Comparison of ENCODE assay signal across 9 cellular contexts in the genomic region with DNA sequence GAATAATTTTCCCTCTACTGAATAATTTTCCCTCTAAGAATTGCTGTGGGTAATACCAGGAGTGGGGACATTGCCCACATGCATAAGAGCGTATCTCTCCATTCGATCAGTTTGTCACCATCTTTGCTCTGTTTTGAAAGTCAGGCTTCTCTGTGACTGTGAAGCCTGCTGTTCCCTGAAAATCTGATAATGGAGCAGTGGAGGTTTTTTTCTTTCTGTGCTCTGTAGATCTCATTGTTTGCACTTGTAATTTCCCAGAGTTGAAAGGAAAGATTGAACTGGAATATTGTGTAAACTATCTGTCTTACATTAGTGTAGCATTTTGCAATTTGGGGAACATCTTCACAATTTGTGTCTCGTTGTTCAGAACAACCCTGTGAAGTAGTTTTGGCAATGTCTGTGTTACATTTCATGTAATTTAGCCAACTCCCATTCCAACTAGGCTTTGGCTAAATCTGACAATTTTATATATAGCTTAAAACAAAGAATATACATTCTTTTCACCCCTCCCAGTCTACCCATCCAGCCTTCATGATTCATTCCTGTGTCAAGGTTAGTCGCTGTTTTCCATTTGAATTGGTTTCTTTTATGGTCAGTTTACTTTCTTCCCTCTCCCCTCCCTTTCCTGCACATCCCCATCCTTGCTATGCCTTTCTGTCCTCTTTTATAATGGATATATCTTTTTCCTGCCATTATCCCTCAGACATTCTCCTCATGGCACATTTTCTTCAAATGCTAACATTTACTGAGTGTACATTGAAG. TPM values are rescaled to one million over a fixed set of nuclear protein-coding genes. Genes with fewer than 3 reads are reported as not detected.
A peak's percentile ranks its signal among the peaks of the same experiment; 100 is the strongest.
DNase-seq lines count a peak whose midpoint lies in the region; ATAC-seq, FAIRE-seq and TF ChIP-seq lines count a peak whose summit lies in the region.
"Had no signal": no experiment of that assay in that cellular context is flagged by ENCODE, and none has a peak within 500 bp of the region (broad histone marks: within the 10 kb centered on the region; RNA-seq: fewer than 3 reads in every experiment).

No MANE protein-coding gene starts in this region.

- H3K36me3 Mint-ChIP-seq in MCF 10A (ENCODE audit: insufficient read depth, unreplicated experiment), result peaks cover 31% of the 10 kb centered on the region
- peaks cover 19% of the 10 kb centered on the region for H3K36me3 Mint-ChIP-seq in memory B cell

- no peak for FAIRE-seq in A549 (lab: Jason Lieb, UNC)

- POLR2A ChIA-PET in A549 (lab: Yijun Ruan, JAX), result no interaction called here
- POLR2A ChIA-PET in MCF 10A (lab: Yijun Ruan, JAX), result interaction anchor here (1.4 kb wide), 1 partner anchor 9 kb away, joined by 3 read pairs; no protein-coding TSS in a partner anchor

- intact Hi-C loops in MCF 10A (cut with micrococcal nuclease), result loop anchor here (10.0 kb wide), 2 partner anchors 49 to 311 kb away; a partner anchor contains a TSS

- ATAC-seq in A549 (no peak), memory B cell (ENCODE audit: low read depth) (no peak), HG03039 (IDR thresholded peaks at IDR 0.05; ENCODE audit: unreplicated experiment) (no peak), HG02981 (IDR thresholded peaks at IDR 0.05; ENCODE audit: unreplicated experiment) (no peak)

- DNase-seq in A549 (ENCODE audit: low read depth in 1 of 2, low spot score in 1 of 2) (no peak), MCF 10A (ENCODE audit: unreplicated experiment) (no peak), memory B cell (ENCODE audit: low spot score in 2 of 2) (no peak), tibial nerve (ENCODE audit: low spot score in 2 of 2) (no peak), NCI-H748 (lab: John Stamatoyannopoulos, UW; ENCODE audit: unreplicated experiment) (no peak)
- DNase-seq: stimulated activated CD4-positive, alpha-beta T cell treated with anti-CD3 and anti-CD28 coated beads, Interleukin-4, amount 100 ng/mL, for 1 hour had no signal

- H3K9me3 ChIP-seq in A549, result no peaks in the 10 kb centered on the region
- H3K9me3 ChIP-seq in HUES48 (ENCODE audit: control insufficient read depth, insufficient read depth, low read length), result peaks cover 17% of the 10 kb centered on the region; the same call in 1 of the 2 replicates
- no peaks in the 10 kb centered on the region for H3K9me3 ChIP-seq in tibial nerve

- H3K27ac ChIP-seq in A549 (peak overlapping the region; percentile 76 to 77), HUES48 (ENCODE audit: low read depth, low read length) (no peak overlapping the region), tibial nerve (peak overlapping the region in 2 of 4 donors; percentile 20 to 29)

- H3K27ac Mint-ChIP-seq in MCF 10A (ENCODE audit: low read depth, unreplicated experiment) (peak overlapping the region; percentile 90), memory B cell (no peak overlapping the region)

- H3K4me1 ChIP-seq in A549 (peaks cover 34% of the 10 kb centered on the region), HUES48 (ENCODE audit: control insufficient read depth, insufficient read depth, low read length) (peaks cover 7% of the 10 kb centered on the region; the same call in 1 of the 2 replicates), tibial nerve (peaks cover 0 to 35% (median 6%) of the 10 kb centered on the region in 4 donors)

- peaks cover 30% of the 10 kb centered on the region for H3K4me1 Mint-ChIP-seq in MCF 10A (ENCODE audit: insufficient read depth, unreplicated experiment)
- H3K4me1 Mint-ChIP-seq in memory B cell, result peaks cover 20% of the 10 kb centered on the region

- BruUV-seq in MCF 10A (replicated peaks; lab: Mats Ljungman, UMichigan), result no TSS peak

- H3K4me3 Mint-ChIP-seq in MCF 10A (ENCODE audit: unreplicated experiment) (peak overlapping the region; percentile 59), memory B cell (peak overlapping the region; percentile 69)

- peak overlapping the region; percentile 91 for H3K4me2 ChIP-seq in A549

- H3K36me3 ChIP-seq in HUES48 (ENCODE audit: control insufficient read depth, insufficient read depth, low read length) (no peaks in the 10 kb centered on the region), tibial nerve (no peaks in the 10 kb centered on the region)

- no peaks in the 10 kb centered on the region for H3K9me3 Mint-ChIP-seq in MCF 10A (ENCODE audit: unreplicated experiment)
- H3K9me3 Mint-ChIP-seq in memory B cell, result no peaks in the 10 kb centered on the region

- WGBS in A549 (ENCODE audit: missing lambda C conversion rate), result 46% methylated on average over 4 of the region's 4 CpGs
- 49 to 61% methylated on average over 4 of the region's 4 CpGs for WGBS in tibial nerve, 2 donors

- H3K9ac ChIP-seq in HUES48 (ENCODE audit: low read depth, low read length), result no peak overlapping the region

- TF ChIP-seq POLR2A in A549 (IDR thresholded peaks at IDR 0.05; ENCODE audit: low read length) (no peak), tibial nerve (IDR thresholded peaks at IDR 0.05) (no peak)

- H3K27me3 Mint-ChIP-seq in MCF 10A (ENCODE audit: insufficient read depth, unreplicated experiment) (peaks cover 12% of the 10 kb centered on the region), memory B cell (no peaks in the 10 kb centered on the region)

- CTCF ChIA-PET in A549 (lab: Yijun Ruan, JAX) (interaction anchor here (0.6 kb wide), 1 partner anchor 40 kb away, joined by 3 read pairs; no protein-coding TSS in a partner anchor), MCF 10A (lab: Yijun Ruan, JAX) (no interaction called here)

- TF ChIP-seq EP300 in A549 (IDR thresholded peaks at IDR 0.05) (no peak), tibial nerve (IDR thresholded peaks at IDR 0.05) (no peak)

- H3K27me3 ChIP-seq in HUES48 (ENCODE audit: control insufficient read depth, insufficient read depth, low read length) (no peaks in the 10 kb centered on the region), tibial nerve (no peaks in the 10 kb centered on the region)

- TF ChIP-seq CTCF in A549 (IDR thresholded peaks at IDR 0.05) (no peak), MCF 10A (IDR thresholded peaks at IDR 0.05; ENCODE audit: unreplicated experiment) (no peak), tibial nerve (IDR thresholded peaks at IDR 0.05) (no peak)

- peak overlapping the region; percentile 34 for H3K4me3 ChIP-seq in A549
- peak overlapping the region; percentile 43 for H3K4me3 ChIP-seq in HUES48 (ENCODE audit: low read depth, low read length)
- H3K4me3 ChIP-seq in tibial nerve, result peak overlapping the region in 1 of 4 donors; percentile 7

- no peak for TF ChIP-seq RAD21 in A549 (conservative IDR thresholded peaks at IDR 0.05 in 1 of 2, IDR thresholded peaks at IDR 0.05 in 1 of 2)

TF ChIP-seq in A549, 52 proteins besides CTCF, POLR2A, EP300 and RAD21:
- TF ChIP-seq ZC3H11A (IDR thresholded peaks at IDR 0.05), result no peak
- no peak for TF ChIP-seq MAZ (IDR thresholded peaks at IDR 0.05; ENCODE audit: borderline replicate concordance, low read depth, low read length)
- TF ChIP-seq RCOR1 (IDR thresholded peaks at IDR 0.05; ENCODE audit: low read depth, low read length), result no peak
- no peak for TF ChIP-seq CHD4 (IDR thresholded peaks at IDR 0.05; ENCODE audit: borderline replicate concordance)
- TF ChIP-seq, protein P1, sequence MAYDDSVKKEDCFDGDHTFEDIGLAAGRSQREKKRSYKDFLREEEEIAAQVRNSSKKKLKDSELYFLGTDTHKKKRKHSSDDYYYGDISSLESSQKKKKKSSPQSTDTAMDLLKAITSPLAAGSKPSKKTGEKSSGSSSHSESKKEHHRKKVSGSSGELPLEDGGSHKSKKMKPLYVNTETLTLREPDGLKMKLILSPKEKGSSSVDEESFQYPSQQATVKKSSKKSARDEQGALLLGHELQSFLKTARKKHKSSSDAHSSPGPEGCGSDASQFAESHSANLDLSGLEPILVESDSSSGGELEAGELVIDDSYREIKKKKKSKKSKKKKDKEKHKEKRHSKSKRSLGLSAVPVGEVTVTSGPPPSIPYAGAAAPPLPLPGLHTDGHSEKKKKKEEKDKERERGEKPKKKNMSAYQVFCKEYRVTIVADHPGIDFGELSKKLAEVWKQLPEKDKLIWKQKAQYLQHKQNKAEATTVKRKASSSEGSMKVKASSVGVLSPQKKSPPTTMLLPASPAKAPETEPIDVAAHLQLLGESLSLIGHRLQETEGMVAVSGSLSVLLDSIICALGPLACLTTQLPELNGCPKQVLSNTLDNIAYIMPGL (CRISPR knock-in tag; IDR thresholded peaks at IDR 0.05; ENCODE audit: borderline replicate concordance), result no peak
- no peak for TF ChIP-seq JUNB (IDR thresholded peaks at IDR 0.05)
- no peak for TF ChIP-seq FOSB (CRISPR knock-in tag; IDR thresholded peaks at IDR 0.05)
- TF ChIP-seq RARB (CRISPR knock-in tag; IDR thresholded peaks at IDR 0.05), result no peak
- no peak for TF ChIP-seq RFX5 (IDR thresholded peaks at IDR 0.05)
- TF ChIP-seq, protein P2, sequence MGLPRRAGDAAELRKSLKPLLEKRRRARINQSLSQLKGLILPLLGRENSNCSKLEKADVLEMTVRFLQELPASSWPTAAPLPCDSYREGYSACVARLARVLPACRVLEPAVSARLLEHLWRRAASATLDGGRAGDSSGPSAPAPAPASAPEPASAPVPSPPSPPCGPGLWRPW (IDR thresholded peaks at IDR 0.05), result no peak
- TF ChIP-seq, protein P3, sequence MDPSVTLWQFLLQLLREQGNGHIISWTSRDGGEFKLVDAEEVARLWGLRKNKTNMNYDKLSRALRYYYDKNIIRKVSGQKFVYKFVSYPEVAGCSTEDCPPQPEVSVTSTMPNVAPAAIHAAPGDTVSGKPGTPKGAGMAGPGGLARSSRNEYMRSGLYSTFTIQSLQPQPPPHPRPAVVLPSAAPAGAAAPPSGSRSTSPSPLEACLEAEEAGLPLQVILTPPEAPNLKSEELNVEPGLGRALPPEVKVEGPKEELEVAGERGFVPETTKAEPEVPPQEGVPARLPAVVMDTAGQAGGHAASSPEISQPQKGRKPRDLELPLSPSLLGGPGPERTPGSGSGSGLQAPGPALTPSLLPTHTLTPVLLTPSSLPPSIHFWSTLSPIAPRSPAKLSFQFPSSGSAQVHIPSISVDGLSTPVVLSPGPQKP (IDR thresholded peaks at IDR 0.05; ENCODE audit: low read depth, low read length), result no peak
- no peak for TF ChIP-seq POLR2AphosphoS2 (conservative IDR thresholded peaks at IDR 0.05; ENCODE audit: low read length)
- no peak for TF ChIP-seq ZSCAN20 (CRISPR knock-in tag; IDR thresholded peaks at IDR 0.05)
- TF ChIP-seq TFCP2L1 (CRISPR knock-in tag; IDR thresholded peaks at IDR 0.05), result no peak

RNA-seq across cellular contexts. Expression of a gene that starts 4.5 kb away (rescaled TPM):
- polyA plus RNA-seq in A549 (2011; rRNA removed) (12.0 and 14.4 TPM in 2 replicates), A549 (2017; fragmentation: RNase III; extraction: RNeasy Plus Mini Kit Qiagen cat#74134 plus additional on column Dnase treatment) (4.8 to 6.4 TPM (median 5.5 TPM) in 3 replicates)
- polyA plus RNA-seq in A549 (2012; cell fraction: cytosol; rRNA removed), result 2.5 and 3.4 TPM in 2 replicates
- polyA plus RNA-seq in A549 (2012; cell fraction: nucleus; rRNA removed), result 2.6 and 2.7 TPM in 2 replicates
- polyA minus RNA-seq in A549 (2011; rRNA and poly(A)+ RNA removed), result 26.5 and 28.8 TPM in 2 replicates
- total RNA-seq in MCF 10A (2022) (14.0 and 14.8 TPM in 2 replicates), tibial nerve (10 to 100 TPM in 3 of 4 donors, 1 to 10 TPM in 1; 9.6 to 18.2 (median 15.1) TPM)
